27 cellular contexts compared by ENCODE assay signal in the genomic region with DNA sequence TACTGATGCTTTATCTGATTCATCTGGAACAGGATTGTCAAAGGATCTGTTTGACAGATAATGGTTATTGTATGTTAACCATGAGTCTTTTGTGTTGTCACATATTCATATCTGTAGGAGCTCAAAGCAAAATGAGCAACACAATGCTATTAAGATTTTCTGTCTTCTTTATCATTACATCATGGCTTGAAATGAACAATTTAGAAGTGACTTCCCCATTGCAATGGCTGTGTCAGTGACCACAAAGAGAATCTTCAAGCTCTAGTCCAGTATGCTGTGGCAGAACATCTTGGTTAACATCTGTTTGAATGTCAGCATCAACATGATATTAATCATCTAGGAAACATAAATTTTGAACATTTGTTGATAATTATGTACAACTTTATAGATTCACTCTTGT.
"Had no signal": no experiment of that assay in that cellular context is flagged by ENCODE, and none has a peak within 500 bp of the region (broad histone marks: within the 10 kb centered on the region; RNA-seq: fewer than 3 reads in every experiment).

No MANE protein-coding gene starts in this region.

- H3K36me3 ChIP-seq: esophagus muscularis mucosa, heart right ventricle, left lung, neutrophil, right lobe of liver, thoracic aorta, vagina had no signal

- DNase-seq: effector CD8-positive, alpha-beta T cell; foreskin keratinocyte; glutamatergic neuron; heart right ventricle; hippocampal formation; left cardiac atrium; left lung; mesenchymal stem cell; mucosa of descending colon; naive B cell; right lobe of liver; small intestine; stimulated activated CD4-positive, alpha-beta T cell treated with anti-CD3 and anti-CD28 coated beads, Interleukin-15, amount 100 ng/mL, for 24 hours; stimulated activated CD4-positive, alpha-beta T cell treated with anti-CD3 and anti-CD28 coated beads, Interleukin-2, amount 100 ng/mL, for 48 hours; stimulated activated naive B cell treated with anti-CD40 and anti-IgM and Interleukin-4, amounts not matched to agents 10 μg/mL and 1 μg/mL and 100 μg/mL, for 72 hours; trophoblast cell had no signal

- H3K27ac Mint-ChIP-seq: dendritic cell treated with granulocyte-macrophage colony-stimulating factor and Interleukin-4, amounts not matched to agents 40 ng/mL and 50 ng/mL, for 4 days; mesothelial cell of epicardium; naive B cell; natural killer cell treated with Interleukin-12 subunit alpha and Interleukin-12 subunit beta and Interleukin-15 and Interleukin-18, amount 100 ng/mL, for 72 hours; progenitor cell of endocrine pancreas; stimulated activated naive B cell treated with anti-CD40 and anti-IgM and Interleukin-4, amounts not matched to agents 10 μg/mL and 1 μg/mL and 100 μg/mL, for 72 hours; stimulated activated naive CD8-positive, alpha-beta T cell treated with anti-CD3 and anti-CD28 coated beads, Interleukin-15, Interleukin-2, amounts not matched to agents 100 ng/mL and 50 ng/mL, for 24 hours had no signal

- H3K4me3 Mint-ChIP-seq: dendritic cell treated with granulocyte-macrophage colony-stimulating factor and Interleukin-4, amounts not matched to agents 40 ng/mL and 50 ng/mL, for 4 days; mesothelial cell of epicardium; naive B cell; natural killer cell treated with Interleukin-12 subunit alpha and Interleukin-12 subunit beta and Interleukin-15 and Interleukin-18, amount 100 ng/mL, for 72 hours; neural crest cell; stimulated activated naive B cell treated with anti-CD40 and anti-IgM and Interleukin-4, amounts not matched to agents 10 μg/mL and 1 μg/mL and 100 μg/mL, for 72 hours; stimulated activated naive CD8-positive, alpha-beta T cell treated with anti-CD3 and anti-CD28 coated beads, Interleukin-15, Interleukin-2, amounts not matched to agents 100 ng/mL and 50 ng/mL, for 24 hours had no signal

- H3K27me3 Mint-ChIP-seq: dendritic cell treated with granulocyte-macrophage colony-stimulating factor and Interleukin-4, amounts not matched to agents 40 ng/mL and 50 ng/mL, for 4 days; naive B cell; natural killer cell treated with Interleukin-12 subunit alpha and Interleukin-12 subunit beta and Interleukin-15 and Interleukin-18, amount 100 ng/mL, for 72 hours; progenitor cell of endocrine pancreas; stimulated activated naive B cell treated with anti-CD40 and anti-IgM and Interleukin-4, amounts not matched to agents 10 μg/mL and 1 μg/mL and 100 μg/mL, for 72 hours; stimulated activated naive CD8-positive, alpha-beta T cell treated with anti-CD3 and anti-CD28 coated beads, Interleukin-15, Interleukin-2, amounts not matched to agents 100 ng/mL and 50 ng/mL, for 24 hours had no signal

- H3K4me3 ChIP-seq: esophagus muscularis mucosa, heart right ventricle, left lung, mucosa of descending colon, right lobe of liver, thoracic aorta, vagina had no signal

- H3K27me3 ChIP-seq: esophagus muscularis mucosa, foreskin keratinocyte, heart right ventricle, left lung, neutrophil, right lobe of liver, vagina had no signal

- H3K4me1 Mint-ChIP-seq: mesothelial cell of epicardium; naive B cell; neural crest cell; stimulated activated naive B cell treated with anti-CD40 and anti-IgM and Interleukin-4, amounts not matched to agents 10 μg/mL and 1 μg/mL and 100 μg/mL, for 72 hours had no signal

- ATAC-seq: foreskin keratinocyte; heart right ventricle; left cardiac atrium; left lung; mucosa of descending colon; natural killer cell treated with Interleukin-12 subunit alpha and Interleukin-12 subunit beta and Interleukin-15 and Interleukin-18, amount 100 ng/mL, for 72 hours; right lobe of liver; stimulated activated naive B cell treated with anti-CD40 and anti-IgM and Interleukin-4, amounts not matched to agents 10 μg/mL and 1 μg/mL and 100 μg/mL, for 72 hours had no signal

- H3K4me1 ChIP-seq: esophagus muscularis mucosa, foreskin keratinocyte, heart right ventricle, left lung, parathyroid adenoma, right lobe of liver, vagina had no signal

- H3K36me3 Mint-ChIP-seq: mesothelial cell of epicardium; naive B cell; natural killer cell treated with Interleukin-12 subunit alpha and Interleukin-12 subunit beta and Interleukin-15 and Interleukin-18, amount 100 ng/mL, for 72 hours; stimulated activated naive B cell treated with anti-CD40 and anti-IgM and Interleukin-4, amounts not matched to agents 10 μg/mL and 1 μg/mL and 100 μg/mL, for 72 hours had no signal

- H3K9ac ChIP-seq: parathyroid adenoma had no signal

- H3K27ac ChIP-seq: esophagus muscularis mucosa, foreskin keratinocyte, heart right ventricle, left lung, neutrophil, parathyroid adenoma, right lobe of liver, thoracic aorta, vagina had no signal

- H3K9me3 ChIP-seq: neutrophil, right lobe of liver, thoracic aorta, vagina had no signal
